Comparison of ENCODE assay signal across 10 cellular contexts in genomic region chr1:203288351-203288894, GRCh38. TPM values are rescaled to one million over a fixed set of nuclear protein-coding genes. Genes with fewer than 3 reads are reported as not detected.
DNase-seq lines count a peak whose midpoint lies in the region; ATAC-seq and TF ChIP-seq lines count a peak whose summit lies in the region.
"Had no signal": no experiment of that assay in that cellular context is flagged by ENCODE, and none has a peak within 500 bp of the region (broad histone marks: within the 10 kb centered on the region; RNA-seq: fewer than 3 reads in every experiment).

No MANE protein-coding gene starts in this region.

- POLR2A ChIA-PET in T-cell (lab: Charles Lee), result interaction anchor here (1.3 to 12.3 kb wide), 8 partner anchors 12 to 37 kb away, joined by 3 to 271 read pairs (median 10); partner anchors contain the start of gene BTG2 (in 2 of the 2)

- no peak for TF ChIP-seq CTCF in thoracic aorta (IDR thresholded peaks at IDR 0.05)

- no peaks in the 10 kb centered on the region for H3K27me3 Mint-ChIP-seq in activated T-cell treated with anti-CD3 and anti-CD28 coated beads, Interleukin-2, amount 50 U/mL, for 24 hours
- H3K27me3 Mint-ChIP-seq in T-cell, result no peaks in the 10 kb centered on the region

- peaks cover 2% of the 10 kb centered on the region for H3K36me3 Mint-ChIP-seq in activated T-cell treated with anti-CD3 and anti-CD28 coated beads, Interleukin-2, amount 50 U/mL, for 24 hours (ENCODE audit: low read depth)
- H3K36me3 Mint-ChIP-seq in T-cell, result no peaks in the 10 kb centered on the region

- H3K27ac Mint-ChIP-seq in activated T-cell treated with anti-CD3 and anti-CD28 coated beads, Interleukin-2, amount 50 U/mL, for 24 hours, result peak overlapping the region; percentile 99
- H3K27ac Mint-ChIP-seq in T-cell, result peak overlapping the region; percentile 95 to 99

- peak overlapping the region; percentile 82 for H3K4me3 Mint-ChIP-seq in activated T-cell treated with anti-CD3 and anti-CD28 coated beads, Interleukin-2, amount 50 U/mL, for 24 hours
- H3K4me3 Mint-ChIP-seq in T-cell, result peak overlapping the region in 2 of 3 donors; percentile 78 to 80

- no peaks in the 10 kb centered on the region for H3K9me3 ChIP-seq in thoracic aorta

- ATAC-seq in T-cell (replicated peaks in 1 of 4) (no peak), thoracic aorta (ENCODE audit: insufficient number of reproducible peaks, low FRiP score, low read depth) (no peak), HG03280 (IDR thresholded peaks at IDR 0.05; ENCODE audit: unreplicated experiment) (no peak), GM18502 (IDR thresholded peaks at IDR 0.05; ENCODE audit: poor library complexity, unreplicated experiment) (no peak)

- H3K27ac ChIP-seq in layer of hippocampus (ENCODE audit: low read depth, low read length), result peak overlapping the region; percentile 91
- peak overlapping the region; percentile 74 to 80 for H3K27ac ChIP-seq in thoracic aorta
- H3K27ac ChIP-seq: C4-2B had no signal

- H3K9me3 Mint-ChIP-seq in activated T-cell treated with anti-CD3 and anti-CD28 coated beads, Interleukin-2, amount 50 U/mL, for 24 hours, result peaks cover 3% of the 10 kb centered on the region
- no peaks in the 10 kb centered on the region for H3K9me3 Mint-ChIP-seq in T-cell

- peaks cover 76% of the 10 kb centered on the region for H3K4me1 Mint-ChIP-seq in activated T-cell treated with anti-CD3 and anti-CD28 coated beads, Interleukin-2, amount 50 U/mL, for 24 hours (ENCODE audit: low read depth)
- H3K4me1 Mint-ChIP-seq in T-cell, result peaks cover 70 to 80% (median 75%) of the 10 kb centered on the region in 3 donors

- peaks cover 28 to 53% of the 10 kb centered on the region in 2 donors for H3K4me1 ChIP-seq in thoracic aorta (ENCODE audit: control insufficient read depth in 1 of 2, low read depth in 2 of 2)

- no peak overlapping the region for H3K4me3 ChIP-seq in thoracic aorta

- H3K36me3 ChIP-seq in thoracic aorta, result no peaks in the 10 kb centered on the region

- CTCF ChIA-PET in T-cell (lab: Charles Lee), result interaction anchor here (0.6 to 6.6 kb wide), 6 partner anchors 14 to 662 kb away, joined by 4 to 39 read pairs (median 6); no protein-coding TSS in a partner anchor

- H3K27me3 ChIP-seq in layer of hippocampus (ENCODE audit: control insufficient read depth, insufficient read depth, low read length) (no peaks in the 10 kb centered on the region), thoracic aorta (replicated peaks; ENCODE audit: insufficient read depth) (no peaks in the 10 kb centered on the region)

- DNase-seq in activated T-cell treated with anti-CD3 and anti-CD28 coated beads, Interleukin-2, amount 50 U/mL, for 24 hours, result no peak
- DNase-seq in activated T-cell treated with anti-CD3 and anti-CD28 coated beads for 4 hours, result no peak
- no peak for DNase-seq in T-cell
- DNase-seq in thoracic aorta (ENCODE audit: low spot score), result no peak
- no peak for DNase-seq in ureter (ENCODE audit: low spot score)
- DNase-seq: erythroblast had no signal

RNA-seq across cellular contexts. Expression of gene BTG2, which starts 16.9 kb away (rescaled TPM):
- total RNA-seq in T-cell, result 100 to 1,000 TPM; 172 to 655 (median 186) TPM
- total RNA-seq in thoracic aorta, result 100 to 1,000 TPM; 119 to 164 TPM
- total RNA-seq in ureter, result 199 TPM

RNA-seq across cellular contexts. Expression of gene CHIT1, which starts 59.0 kb away (rescaled TPM):
- total RNA-seq in T-cell (1 to 10 TPM in 2 of 5 donors, under 1 TPM in 2, not detected in 1; 0.12 to 2.3 (median 0.92) TPM), thoracic aorta (under 1 TPM; 0.14 to 0.41 TPM), ureter (6.6 TPM)
